ENCODE assay signal across 18 cellular contexts in genomic region chr6:157966597-157966977, GRCh38.
"Had no signal": no experiment of that assay in that cellular context is flagged by ENCODE, and none has a peak within 500 bp of the region (broad histone marks: within the 10 kb centered on the region; RNA-seq: fewer than 3 reads in every experiment).

No MANE protein-coding gene starts in this region.

- H3K36me3 ChIP-seq: gastroesophageal sphincter, heart left ventricle, tibial nerve, vagina had no signal

- H3K9me3 Mint-ChIP-seq: activated CD4-positive, alpha-beta memory T cell treated with anti-CD3 and anti-CD28 coated beads for 36 hours; activated T-helper 17 cell treated with anti-CD3 and anti-CD28 coated beads, Interleukin-2, amount 50 U/mL, for 72 hours; memory B cell; natural killer cell treated with Interleukin-12 subunit alpha and Interleukin-12 subunit beta and Interleukin-15 and Interleukin-18, amount 100 ng/mL, for 72 hours had no signal

- H3K27ac Mint-ChIP-seq: activated CD4-positive, alpha-beta memory T cell treated with anti-CD3 and anti-CD28 coated beads for 36 hours; activated naive CD8-positive, alpha-beta T cell treated with anti-CD3 and anti-CD28 coated beads for 36 hours; activated T-helper 17 cell treated with anti-CD3 and anti-CD28 coated beads, Interleukin-2, amount 50 U/mL, for 72 hours; brain; memory B cell had no signal

- H3K4me3 Mint-ChIP-seq: activated CD4-positive, alpha-beta memory T cell treated with anti-CD3 and anti-CD28 coated beads for 36 hours; activated naive CD8-positive, alpha-beta T cell treated with anti-CD3 and anti-CD28 coated beads for 36 hours; activated T-helper 17 cell treated with anti-CD3 and anti-CD28 coated beads, Interleukin-2, amount 50 U/mL, for 72 hours; brain; memory B cell; natural killer cell treated with Interleukin-12 subunit alpha and Interleukin-12 subunit beta and Interleukin-15 and Interleukin-18, amount 100 ng/mL, for 72 hours had no signal

- H3K9me3 ChIP-seq: gastroesophageal sphincter, tibial nerve, vagina had no signal

- H3K27me3 Mint-ChIP-seq: activated CD4-positive, alpha-beta memory T cell treated with anti-CD3 and anti-CD28 coated beads for 36 hours had no signal

- ATAC-seq: activated T-helper 17 cell treated with anti-CD3 and anti-CD28 coated beads, Interleukin-2, amount 50 U/mL, for 72 hours; gastroesophageal sphincter; heart left ventricle; stimulated activated naive CD8-positive, alpha-beta T cell treated with anti-CD3 and anti-CD28 coated beads, Interleukin-15, Interleukin-2, amounts not matched to agents 100 U/mL and 50 U/mL, for 24 hours had no signal

- H3K36me3 Mint-ChIP-seq: activated CD4-positive, alpha-beta memory T cell treated with anti-CD3 and anti-CD28 coated beads for 36 hours; brain; memory B cell; natural killer cell treated with Interleukin-12 subunit alpha and Interleukin-12 subunit beta and Interleukin-15 and Interleukin-18, amount 100 ng/mL, for 72 hours had no signal

- H3K4me3 ChIP-seq: gastroesophageal sphincter, heart left ventricle, tibial nerve, vagina had no signal

- H3K27ac ChIP-seq: gastroesophageal sphincter, heart left ventricle, tibial nerve, vagina had no signal

- H3K4me1 ChIP-seq: gastroesophageal sphincter, tibial nerve, vagina had no signal

- FAIRE-seq: TTC549 had no signal

- H3K27me3 ChIP-seq: gastroesophageal sphincter, heart left ventricle, tibial nerve, vagina had no signal

- DNase-seq: activated CD4-positive, alpha-beta memory T cell treated with anti-CD3 and anti-CD28 coated beads for 36 hours; activated naive CD4-positive, alpha-beta T cell; activated naive CD8-positive, alpha-beta T cell treated with anti-CD3 and anti-CD28 coated beads for 36 hours; activated T-cell treated with anti-CD3 and anti-CD28 coated beads for 4 hours; amniotic stem cell; central memory CD4-positive, alpha-beta T cell; heart left ventricle; nucleus accumbens; stimulated activated CD4-positive, alpha-beta T cell treated with anti-CD3 and anti-CD28 coated beads, Interleukin-2, amount 100 ng/mL, for 24 hours; stimulated activated naive CD8-positive, alpha-beta T cell treated with anti-CD3 and anti-CD28 coated beads, Interleukin-15, Interleukin-2, amounts not matched to agents 100 U/mL and 50 U/mL, for 24 hours had no signal
